10 cellular contexts compared by ENCODE assay signal in the genomic region with DNA sequence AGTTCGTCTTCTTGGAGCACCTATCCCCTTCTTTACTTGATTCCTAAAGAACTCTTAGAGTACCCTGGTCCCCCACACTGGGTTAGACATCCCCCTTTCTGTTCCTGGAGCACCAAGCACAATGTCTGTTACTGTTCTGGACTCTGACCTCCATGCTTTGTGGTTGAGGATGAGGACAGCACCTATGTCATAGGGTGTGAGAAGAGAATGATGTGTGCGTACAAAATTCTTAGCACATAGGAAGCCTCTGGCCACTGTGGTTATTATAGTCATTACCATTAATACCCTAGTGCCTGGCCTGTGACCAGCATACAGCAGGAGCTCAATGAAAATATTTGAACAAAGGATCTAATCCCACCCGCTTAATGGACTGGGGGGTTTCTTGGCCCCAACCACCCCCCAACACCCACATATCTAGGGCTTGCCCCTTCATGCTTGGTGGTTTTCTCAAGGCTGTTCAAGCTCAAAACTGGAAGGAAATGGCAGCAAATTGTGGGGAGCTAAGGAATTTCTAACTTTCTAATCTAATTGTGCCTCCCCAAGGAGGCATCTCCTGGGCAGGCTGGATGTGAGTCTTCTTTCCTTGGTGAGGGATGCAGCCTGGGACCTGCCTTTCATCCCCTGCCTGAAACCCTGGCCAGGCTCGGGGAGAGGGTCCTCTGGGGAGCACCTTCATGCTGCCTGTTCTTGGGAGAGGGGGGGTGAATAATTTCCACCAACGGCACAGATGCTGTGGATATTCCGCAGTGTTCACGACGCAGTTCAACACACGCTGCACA. TPM values are rescaled to one million over a fixed set of nuclear protein-coding genes. Genes with fewer than 3 reads are reported as not detected.
DNase-seq lines count a peak whose midpoint lies in the region; ATAC-seq, FAIRE-seq and TF ChIP-seq lines count a peak whose summit lies in the region.
"Had no signal": no experiment of that assay in that cellular context is flagged by ENCODE, and none has a peak within 500 bp of the region (broad histone marks: within the 10 kb centered on the region; RNA-seq: fewer than 3 reads in every experiment).

No MANE protein-coding gene starts in this region.

- no peak for DNase-seq in activated T-cell treated with anti-CD3 and anti-CD28 coated beads, Interleukin-2, amount 50 U/mL, for 72 hours
- DNase-seq in activated T-cell treated with anti-CD3 and anti-CD28 coated beads, Interleukin-2, amount 50 U/mL, for 48 hours = no peak
- peak; percentile 71 for DNase-seq in kidney
- DNase-seq in tibial artery = no peak
- DNase-seq in upper lobe of right lung = no peak
- no peak for DNase-seq in A172 (ENCODE audit: low spot score)
- DNase-seq in AML-193 (lab: John Stamatoyannopoulos, UW) = no peak
- DNase-seq: NCI-H774 had no signal

- H3K4me1 ChIP-seq in kidney (ENCODE audit: control insufficient read depth in 1 of 2, insufficient read depth in 1 of 2, low read depth in 1 of 2, low read length in 2 of 2) (peaks cover 8 to 16% of the 10 kb centered on the region in 2 donors), tibial artery (peaks cover 0 to 44% (median 18%) of the 10 kb centered on the region in 4 donors), upper lobe of right lung (peaks cover 19% of the 10 kb centered on the region)

- H3K27me3 ChIP-seq in tibial artery (no peaks in the 10 kb centered on the region), upper lobe of right lung (no peaks in the 10 kb centered on the region)

- intact Hi-C loops in kidney (cut with DNase I) (no loop called here), tibial artery (cut with DNase I; ENCODE audit: low total_unique reads) (loop anchor here (10.0 kb wide), 1 partner anchor 162 kb away; no protein-coding TSS in a partner anchor), upper lobe of right lung (cut with DNase I) (no loop called here)

- no peak for FAIRE-seq in kidney (lab: Jason Lieb, UNC)
- FAIRE-seq: GM12892 had no signal

- peaks cover 24% of the 10 kb centered on the region for H3K27me3 Mint-ChIP-seq in activated T-cell treated with anti-CD3 and anti-CD28 coated beads, Interleukin-2, amount 50 U/mL, for 72 hours (ENCODE audit: low read depth)
- H3K27me3 Mint-ChIP-seq in activated naive CD8-positive, alpha-beta T cell = no peaks in the 10 kb centered on the region

- H3K9me3 ChIP-seq in kidney (ENCODE audit: control insufficient read depth in 1 of 2, low read length in 2 of 2) (no peaks in the 10 kb centered on the region), tibial artery (no peaks in the 10 kb centered on the region), upper lobe of right lung (no peaks in the 10 kb centered on the region)

- H3K4me1 Mint-ChIP-seq in activated T-cell treated with anti-CD3 and anti-CD28 coated beads, Interleukin-2, amount 50 U/mL, for 72 hours (ENCODE audit: low read depth) = peaks cover 34% of the 10 kb centered on the region
- peaks cover 28% of the 10 kb centered on the region for H3K4me1 Mint-ChIP-seq in activated naive CD8-positive, alpha-beta T cell (ENCODE audit: low read depth)

- no peak overlapping the region for H3K4me3 ChIP-seq in kidney (ENCODE audit: low read length in 2 of 2)
- H3K4me3 ChIP-seq in tibial artery = no peak overlapping the region
- no peak overlapping the region for H3K4me3 ChIP-seq in upper lobe of right lung

- TF ChIP-seq CTCF in kidney (IDR thresholded peaks at IDR 0.05; ENCODE audit: borderline replicate concordance, extremely low read depth, insufficient read depth) (peak; percentile 3), tibial artery (IDR thresholded peaks at IDR 0.05) (no peak), upper lobe of right lung (IDR thresholded peaks at IDR 0.05) (no peak)

- no peaks in the 10 kb centered on the region for H3K36me3 ChIP-seq in kidney (ENCODE audit: control insufficient read depth in 1 of 2, insufficient read depth in 2 of 2, low read length in 2 of 2)
- no peaks in the 10 kb centered on the region for H3K36me3 ChIP-seq in tibial artery
- H3K36me3 ChIP-seq in upper lobe of right lung = no peaks in the 10 kb centered on the region

- H3K9me3 Mint-ChIP-seq in activated T-cell treated with anti-CD3 and anti-CD28 coated beads, Interleukin-2, amount 50 U/mL, for 72 hours = no peaks in the 10 kb centered on the region
- no peaks in the 10 kb centered on the region for H3K9me3 Mint-ChIP-seq in activated naive CD8-positive, alpha-beta T cell (ENCODE audit: low read depth)

- no peak for ATAC-seq in activated T-cell treated with anti-CD3 and anti-CD28 coated beads, Interleukin-2, amount 50 U/mL, for 72 hours (replicated peaks in 1 of 2)
- ATAC-seq in upper lobe of right lung = no peak

- H3K27ac ChIP-seq in kidney (ENCODE audit: low read depth in 2 of 2, low read length in 2 of 2) (no peak overlapping the region), tibial artery (peak overlapping the region; percentile 60 to 76), upper lobe of right lung (no peak overlapping the region)

- peak overlapping the region; percentile 75 to 83 for H3K4me3 Mint-ChIP-seq in activated T-cell treated with anti-CD3 and anti-CD28 coated beads, Interleukin-2, amount 50 U/mL, for 72 hours
- peak overlapping the region; percentile 84 for H3K4me3 Mint-ChIP-seq in activated naive CD8-positive, alpha-beta T cell

- peak overlapping the region; percentile 85 for H3K27ac Mint-ChIP-seq in activated T-cell treated with anti-CD3 and anti-CD28 coated beads, Interleukin-2, amount 50 U/mL, for 72 hours
- H3K27ac Mint-ChIP-seq in activated naive CD8-positive, alpha-beta T cell = peak overlapping the region; percentile 76

- no peak overlapping the region for H3K9ac ChIP-seq in kidney (ENCODE audit: low read length in 2 of 2)

- H3K36me3 Mint-ChIP-seq in activated T-cell treated with anti-CD3 and anti-CD28 coated beads, Interleukin-2, amount 50 U/mL, for 72 hours (ENCODE audit: insufficient read depth in 2 of 2) = peaks cover 0 to 4% of the 10 kb centered on the region in 2 donors
- no peaks in the 10 kb centered on the region for H3K36me3 Mint-ChIP-seq in activated naive CD8-positive, alpha-beta T cell

RNA-seq across cellular contexts. Expression of a gene that starts 1.5 kb away (rescaled TPM):
- 10 to 100 TPM; 53.1 to 59.0 TPM for total RNA-seq in activated T-cell treated with anti-CD3 and anti-CD28 coated beads, Interleukin-2, amount 50 U/mL, for 72 hours
- total RNA-seq in kidney (65.7 TPM), upper lobe of right lung (73.8 TPM)
- polyA plus RNA-seq in kidney (ENCODE audit: insufficient read depth, low read depth, low replicate concordance) = 16.6 TPM
- 5.9 and 8.0 TPM in 2 replicates for total RNA-seq in A172 (2014; rRNA removed; shearing (Covaris generic))

Comparison
In these comparisons a context has a peak if more than half of its experiments do, and no peak if none do; other contexts are left out.
1. H3K27ac ChIP-seq: peak in tibial artery (2 of 2); none in kidney (0 of 2) and upper lobe of right lung (single experiment).